24 cellular contexts compared by ENCODE assay signal in genomic region chr5:171937351-171937750, GRCh38.
DNase-seq lines count a peak whose midpoint lies in the region; ATAC-seq, FAIRE-seq and TF ChIP-seq lines count a peak whose summit lies in the region.
"Had no signal": no experiment of that assay in that cellular context is flagged by ENCODE, and none has a peak within 500 bp of the region (broad histone marks: within the 10 kb centered on the region; RNA-seq: fewer than 3 reads in every experiment).

No MANE protein-coding gene starts in this region.

- in situ Hi-C loops in HepG2 (cut with HindIII; ENCODE audit: extremely low pct_ligation_motif_present, low pct_unique_long_range_greater_than_20kb) (no loop called here), K562 (cut with MboI) (no loop called here)

- H3K36me3 Mint-ChIP-seq in T-helper 17 cell (ENCODE audit: low read depth) = peaks cover 4% of the 10 kb centered on the region
- peaks cover 19% of the 10 kb centered on the region for H3K36me3 Mint-ChIP-seq in stimulated activated memory B cell treated with anti-CD40 and anti-IgM and Interleukin-4, amounts not matched to agents 10 μg/mL and 1 μg/mL and 100 μg/mL, for 72 hours

- peaks cover 47% of the 10 kb centered on the region for H3K79me2 ChIP-seq in HepG2 (ENCODE audit: insufficient read depth, low read length)
- H3K79me2 ChIP-seq in K562 (ENCODE audit: control insufficient read depth, insufficient read depth, low read length) = peaks cover 18% of the 10 kb centered on the region; the same call in 2 of the 3 replicates

- no peaks in the 10 kb centered on the region for H3K27me3 Mint-ChIP-seq in T-helper 17 cell
- H3K27me3 Mint-ChIP-seq in stimulated activated memory B cell treated with anti-CD40 and anti-IgM and Interleukin-4, amounts not matched to agents 10 μg/mL and 1 μg/mL and 100 μg/mL, for 72 hours = no peaks in the 10 kb centered on the region
- H3K27me3 Mint-ChIP-seq: CD8-positive, alpha-beta memory T cell had no signal

- no peak overlapping the region for H3K4me3 Mint-ChIP-seq in T-helper 17 cell
- H3K4me3 Mint-ChIP-seq in stimulated activated memory B cell treated with anti-CD40 and anti-IgM and Interleukin-4, amounts not matched to agents 10 μg/mL and 1 μg/mL and 100 μg/mL, for 72 hours = no peak overlapping the region
- H3K4me3 Mint-ChIP-seq: CD8-positive, alpha-beta memory T cell had no signal

- WGBS in HepG2 (ENCODE audit: low lambda C conversion rate) = 96% methylated on average over 4 of the region's 4 CpGs
- WGBS in right lobe of liver (ENCODE audit: insufficient coverage, low coverage, low lambda C conversion rate, missing lambda C conversion rate) = 100% methylated on average over 2 of the region's 4 CpGs
- WGBS in K562 (ENCODE audit: insufficient coverage, low coverage, missing lambda C conversion rate) = 91% methylated on average over 4 of the region's 4 CpGs
- WGBS in upper lobe of left lung, 2 donors = 94 to 95% methylated on average over 4 of the region's 4 CpGs

- CTCF ChIA-PET in HepG2 (lab: Yijun Ruan, JAX; ENCODE audit: low intra/inter-chr PET ratio, low total read pairs) = no interaction called here
- CTCF ChIA-PET in K562 (lab: Yijun Ruan, JAX; ENCODE audit: low intra/inter-chr PET ratio) = no interaction called here

- no peak overlapping the region for H3K4me2 ChIP-seq in HepG2 (ENCODE audit: low read depth, low read length)
- no peak overlapping the region for H3K4me2 ChIP-seq in K562 (ENCODE audit: insufficient read depth, low read length)
- H3K4me2 ChIP-seq: A549 had no signal

- TF ChIP-seq CTCF in HepG2 (CRISPR knock-in tag; IDR thresholded peaks at IDR 0.05) (no peak), right lobe of liver (IDR thresholded peaks at IDR 0.05) (no peak), K562 (IDR thresholded peaks at IDR 0.05 in 2 of 3, conservative IDR thresholded peaks at IDR 0.05 in 1 of 3; ENCODE audit: insufficient read depth in 2 of 3, low read depth in 1 of 3, low read length in 3 of 3) (no peak), upper lobe of left lung (IDR thresholded peaks at IDR 0.05) (no peak)

- H3K9ac ChIP-seq in HepG2 (ENCODE audit: insufficient read depth, low read depth, low read length) (no peak overlapping the region), K562 (ENCODE audit: insufficient read depth in 1 of 2, low read depth in 2 of 2, low read length in 2 of 2) (no peak overlapping the region)

- TF ChIP-seq POLR2A in HepG2 (IDR thresholded peaks at IDR 0.05; ENCODE audit: insufficient read depth in 1 of 2, low read depth in 2 of 2, low read length in 2 of 2) (no peak), right lobe of liver (IDR thresholded peaks at IDR 0.05) (no peak), K562 (conservative IDR thresholded peaks at IDR 0.05) (no peak), upper lobe of left lung (IDR thresholded peaks at IDR 0.05) (no peak)

- H3K4me3 ChIP-seq in HepG2 (replicated peaks in 1 of 3; ENCODE audit: insufficient read depth in 1 of 3, low read depth in 2 of 3, low read length in 3 of 3) = no peak overlapping the region
- no peak overlapping the region for H3K4me3 ChIP-seq in right lobe of liver
- no peak overlapping the region for H3K4me3 ChIP-seq in K562
- no peak overlapping the region for H3K4me3 ChIP-seq in upper lobe of left lung
- H3K4me3 ChIP-seq: A549 had no signal

- no peaks in the 10 kb centered on the region for H3K36me3 ChIP-seq in HepG2 (replicated peaks in 1 of 2; ENCODE audit: control insufficient read depth in 1 of 2, insufficient read depth in 2 of 2, low read length in 2 of 2)
- no peaks in the 10 kb centered on the region for H3K36me3 ChIP-seq in right lobe of liver
- no peaks in the 10 kb centered on the region for H3K36me3 ChIP-seq in K562 (ENCODE audit: control insufficient read depth, insufficient read depth, low read length)
- H3K36me3 ChIP-seq in upper lobe of left lung = no peaks in the 10 kb centered on the region

- no peak overlapping the region for H2AFZ ChIP-seq in HepG2 (ENCODE audit: low read length)
- no peak overlapping the region for H2AFZ ChIP-seq in K562 (ENCODE audit: low read depth, low read length)

- TF ChIP-seq RAD21 in HepG2 (CRISPR knock-in tag; IDR thresholded peaks at IDR 0.05) (no peak), K562 (CRISPR knock-in tag; conservative IDR thresholded peaks at IDR 0.05 in 1 of 2, IDR thresholded peaks at IDR 0.05 in 1 of 2) (no peak)

- no peak for ATAC-seq in HepG2
- ATAC-seq in right lobe of liver = no peak
- ATAC-seq in T-helper 17 cell = no peak
- no peak for ATAC-seq in K562
- no peak for ATAC-seq in stimulated activated memory B cell treated with anti-CD40 and anti-IgM and Interleukin-4, amounts not matched to agents 10 μg/mL and 1 μg/mL and 100 μg/mL, for 72 hours
- no peak for ATAC-seq in GM18873 (IDR thresholded peaks at IDR 0.05; ENCODE audit: low FRiP score, unreplicated experiment)
- ATAC-seq in upper lobe of left lung (ENCODE audit: low FRiP score in 2 of 2) = no peak
- ATAC-seq: A549 had no signal

- H3K4me1 Mint-ChIP-seq in T-helper 17 cell = peaks cover 18% of the 10 kb centered on the region
- H3K4me1 Mint-ChIP-seq in stimulated activated memory B cell treated with anti-CD40 and anti-IgM and Interleukin-4, amounts not matched to agents 10 μg/mL and 1 μg/mL and 100 μg/mL, for 72 hours = peaks cover 33% of the 10 kb centered on the region

- no peaks in the 10 kb centered on the region for H3K27me3 ChIP-seq in HepG2 (ENCODE audit: control insufficient read depth in 1 of 2, insufficient read depth in 2 of 2, low read length in 2 of 2)
- no peaks in the 10 kb centered on the region for H3K27me3 ChIP-seq in right lobe of liver
- no peaks in the 10 kb centered on the region for H3K27me3 ChIP-seq in K562 (ENCODE audit: control insufficient read depth in 2 of 2, insufficient read depth in 2 of 2, low read length in 2 of 2)
- H3K27me3 ChIP-seq in upper lobe of left lung = no peaks in the 10 kb centered on the region

- TF ChIP-seq EP300 in HepG2 (IDR thresholded peaks at IDR 0.05; ENCODE audit: low read depth in 2 of 2, low read length in 2 of 2) = no peak
- TF ChIP-seq EP300 in HepG2 (CRISPR knock-in tag; IDR thresholded peaks at IDR 0.05; ENCODE audit: borderline replicate concordance) = no peak
- TF ChIP-seq EP300 in K562 (IDR thresholded peaks at IDR 0.05; ENCODE audit: low read length) = no peak
- TF ChIP-seq EP300 in upper lobe of left lung (IDR thresholded peaks at IDR 0.05) = no peak

- H4K20me1 ChIP-seq in HepG2 (ENCODE audit: insufficient read depth, low read length) (0 out of 2 replicates have a peak, but pooled peaks cover 14% of the 10 kb centered on the region), K562 (replicated peaks; ENCODE audit: control insufficient read depth, insufficient read depth, low read length) (0 out of 2 replicates have a peak, but pooled peaks cover 3% of the 10 kb centered on the region)

- no peak overlapping the region for H3K27ac ChIP-seq in HepG2 (ENCODE audit: extremely low read length, insufficient read depth, low read length)
- no peak overlapping the region for H3K27ac ChIP-seq in right lobe of liver
- no peak overlapping the region for H3K27ac ChIP-seq in K562 (ENCODE audit: extremely low read depth, low read depth, low read length)
- H3K27ac ChIP-seq in upper lobe of left lung = no peak overlapping the region
- H3K27ac ChIP-seq: A549 had no signal

- peaks cover 2% of the 10 kb centered on the region for H3K9me3 Mint-ChIP-seq in stimulated activated memory B cell treated with anti-CD40 and anti-IgM and Interleukin-4, amounts not matched to agents 10 μg/mL and 1 μg/mL and 100 μg/mL, for 72 hours

- peaks cover 9% of the 10 kb centered on the region; the same call in 1 of the 2 replicates for H3K9me3 ChIP-seq in HepG2 (ENCODE audit: low read length)
- peaks cover 0 to 4% (median 0%) of the 10 kb centered on the region in 4 donors for H3K9me3 ChIP-seq in right lobe of liver
- H3K9me3 ChIP-seq in T-helper 17 cell (ENCODE audit: control insufficient read depth, low read length, poor library complexity, severe bottlenecking) = no peaks in the 10 kb centered on the region
- no peaks in the 10 kb centered on the region for H3K9me3 ChIP-seq in K562 (replicated peaks; ENCODE audit: control insufficient read depth, insufficient read depth, low read depth, low read length)
- peaks cover 0 to 8% (median 4%) of the 10 kb centered on the region in 4 donors for H3K9me3 ChIP-seq in upper lobe of left lung

- peaks cover 31% of the 10 kb centered on the region for H3K4me1 ChIP-seq in HepG2 (ENCODE audit: insufficient read depth, low read length)
- peaks cover 0 to 12% (median 0%) of the 10 kb centered on the region in 4 donors for H3K4me1 ChIP-seq in right lobe of liver
- H3K4me1 ChIP-seq in K562 (replicated peaks in 1 of 2; ENCODE audit: control insufficient read depth in 2 of 2, insufficient read depth in 2 of 2, low read length in 2 of 2) = peaks cover 0 to 2% of the 10 kb centered on the region in 2 experiments; a peak in 1 of 5 replicates
- peaks cover 0 to 14% (median 11%) of the 10 kb centered on the region in 4 donors for H3K4me1 ChIP-seq in upper lobe of left lung

- FAIRE-seq in HepG2 (lab: Jason Lieb, UNC) (no peak), K562 (lab: Jason Lieb, UNC) (no peak)
- FAIRE-seq: A549, D721Med, GM12891, GM18507, H1 had no signal

- DNase-seq in HepG2 (ENCODE audit: low spot score) = no peak
- DNase-seq in right lobe of liver = no peak
- no peak for DNase-seq in T-helper 17 cell
- DNase-seq in K562 (ENCODE audit: extremely low read depth in 1 of 4, low spot score in 3 of 4) = no peak
- DNase-seq in upper lobe of left lung = no peak
- DNase-seq in MV-4-11 (lab: John Stamatoyannopoulos, UW) = no peak
- DNase-seq: 8988T; ACHN; AML-193; C1 segment of cervical spinal cord; CD8-positive, alpha-beta memory T cell; DMS 273 treated with DMSO at 0.1 percent for 48 hours; DMS79; EL; GDM1; H7; HCEC 1CT had no signal

- peaks cover 3% of the 10 kb centered on the region for H3K9me1 ChIP-seq in K562 (ENCODE audit: control insufficient read depth, insufficient read depth, low read length)

- peak overlapping the region; percentile 77 for H3K27ac Mint-ChIP-seq in T-helper 17 cell
- peak overlapping the region; percentile 14 for H3K27ac Mint-ChIP-seq in stimulated activated memory B cell treated with anti-CD40 and anti-IgM and Interleukin-4, amounts not matched to agents 10 μg/mL and 1 μg/mL and 100 μg/mL, for 72 hours

- POLR2A ChIA-PET in HepG2 (lab: Yijun Ruan, JAX) = interaction anchor here (1.0 kb wide), 1 partner anchor 69 kb away, joined by 3 read pairs; the partner anchor contains the start of gene FBXW11
- POLR2A ChIA-PET in K562 (lab: Yijun Ruan, JAX) = no interaction called here

- intact Hi-C loops in HepG2 (cut with micrococcal nuclease; ENCODE audit: unreplicated experiment) = no loop called here
- intact Hi-C loops in right lobe of liver (cut with DNase I) = no loop called here
- intact Hi-C loops in K562 (cut with micrococcal nuclease) = loop anchor here (5.0 kb wide), 1 partner anchor 50 kb away; no protein-coding TSS in a partner anchor

- BruUV-seq in HepG2 (replicated peaks; lab: Mats Ljungman, UMichigan) = no TSS peak
- BruUV-seq in K562 (replicated peaks; lab: Mats Ljungman, UMichigan) = no TSS peak

TF ChIP-seq in HepG2, 621 proteins besides CTCF, POLR2A, EP300 and RAD21 (continues in another document):
- TF ChIP-seq GTF3A (CRISPR knock-in tag; conservative IDR thresholded peaks at IDR 0.05) (no peak), ZNF383 (CRISPR knock-in tag; IDR thresholded peaks at IDR 0.05; ENCODE audit: borderline replicate concordance) (no peak)
